In genomic region chrX:37867509-37868153, GRCh38 we compare ENCODE assay signal across 24 cellular contexts. TPM values are rescaled to one million over a fixed set of nuclear protein-coding genes. Genes with fewer than 3 reads are reported as not detected.
DNase-seq lines count a peak whose midpoint lies in the region; ATAC-seq and TF ChIP-seq lines count a peak whose summit lies in the region.
"Had no signal": no experiment of that assay in that cellular context is flagged by ENCODE, and none has a peak within 500 bp of the region (broad histone marks: within the 10 kb centered on the region; RNA-seq: fewer than 3 reads in every experiment).

No MANE protein-coding gene starts in this region.

- no peak overlapping the region for H3K9ac ChIP-seq in Karpas-422 (ENCODE audit: low read length)
- no peak overlapping the region for H3K9ac ChIP-seq in PC-3 (ENCODE audit: low read length)

- H3K4me1 ChIP-seq in Karpas-422 (ENCODE audit: low read length) (no peaks in the 10 kb centered on the region), PC-3 (ENCODE audit: insufficient read depth, low read length) (peaks cover 19% of the 10 kb centered on the region)

- H3K9me2 ChIP-seq in Karpas-422 (replicated peaks; ENCODE audit: insufficient read depth, low read length), result no peaks in the 10 kb centered on the region
- no peaks in the 10 kb centered on the region for H3K9me2 ChIP-seq in PC-3 (replicated peaks; ENCODE audit: low read length)

- H3K27ac ChIP-seq in Karpas-422 (ENCODE audit: low read length) (no peak overlapping the region), PC-3 (ENCODE audit: low read length) (no peak overlapping the region)

- H3K4me3 Mint-ChIP-seq in activated naive CD4-positive, alpha-beta T cell treated with anti-CD3 and anti-CD28 coated beads, Interleukin-2, amount 50 U/mL, for 24 hours, result no peak overlapping the region
- H3K4me3 Mint-ChIP-seq in T-cell, result peak overlapping the region in 2 of 3 donors; percentile 1 to 33
- peak overlapping the region; percentile 35 for H3K4me3 Mint-ChIP-seq in natural killer cell treated with Interleukin-12 subunit alpha and Interleukin-12 subunit beta and Interleukin-15 and Interleukin-18, amount 100 ng/mL, for 72 hours
- H3K4me3 Mint-ChIP-seq: activated T-helper 1 cell treated with anti-CD3 and anti-CD28 coated beads, Interleukin-12 subunit alpha, Interleukin-12 subunit beta, Interleukin-2, Interleukin-4 antibody, amounts not matched to agents 30 ng/mL and 10 ng/mL and 1 ng/mL, durations not matched to agents 14 hours and 24 hours and 36 hours; nephron progenitor cell had no signal

- no TSS peak for BruUV-seq in PC-3 (replicated peaks; lab: Mats Ljungman, UMichigan)

- H2AFZ ChIP-seq in Karpas-422 (ENCODE audit: low read length) (no peak overlapping the region), PC-3 (ENCODE audit: low read length) (no peak overlapping the region)

- H3K9me3 Mint-ChIP-seq in activated naive CD4-positive, alpha-beta T cell treated with anti-CD3 and anti-CD28 coated beads, Interleukin-2, amount 50 U/mL, for 24 hours, result peaks cover 8% of the 10 kb centered on the region
- H3K9me3 Mint-ChIP-seq in T-cell, result peaks cover 0 to 9% (median 0%) of the 10 kb centered on the region in 3 donors
- H3K9me3 Mint-ChIP-seq in natural killer cell treated with Interleukin-12 subunit alpha and Interleukin-12 subunit beta and Interleukin-15 and Interleukin-18, amount 100 ng/mL, for 72 hours, result peaks cover 3% of the 10 kb centered on the region

- H3K36me3 ChIP-seq in Karpas-422 (ENCODE audit: insufficient read depth, low read length), result no peaks in the 10 kb centered on the region
- H3K36me3 ChIP-seq in PC-3 (ENCODE audit: low read depth, low read length), result no peaks in the 10 kb centered on the region

- no peak for TF ChIP-seq CTCF in PC-3 (conservative IDR thresholded peaks at IDR 0.05; ENCODE audit: low read depth, low read length)

- POLR2A ChIA-PET in T-cell (lab: Charles Lee), result no interaction called here
- POLR2A ChIA-PET in PC-3 (lab: Charles Lee; ENCODE audit: unreplicated experiment), result no interaction called here

- H3F3A ChIP-seq in PC-3 (ENCODE audit: low read length, unreplicated experiment), result peaks cover 11% of the 10 kb centered on the region

- H3K27me3 ChIP-seq in Karpas-422 (ENCODE audit: low read length), result no peaks in the 10 kb centered on the region
- H3K27me3 ChIP-seq in PC-3 (ENCODE audit: low read length), result no peaks in the 10 kb centered on the region

- H3K4me2 ChIP-seq in Karpas-422 (ENCODE audit: low read depth, low read length, poor library complexity, severe bottlenecking) (peak overlapping the region; percentile 19), PC-3 (ENCODE audit: low read length) (no peak overlapping the region)

- peaks cover 14% of the 10 kb centered on the region for H3K4me1 Mint-ChIP-seq in activated naive CD4-positive, alpha-beta T cell treated with anti-CD3 and anti-CD28 coated beads, Interleukin-2, amount 50 U/mL, for 24 hours
- H3K4me1 Mint-ChIP-seq in T-cell, result peaks cover 11 to 14% (median 14%) of the 10 kb centered on the region in 3 donors
- peaks cover 10 to 11% of the 10 kb centered on the region in 2 donors for H3K4me1 Mint-ChIP-seq in natural killer cell treated with Interleukin-12 subunit alpha and Interleukin-12 subunit beta and Interleukin-15 and Interleukin-18, amount 100 ng/mL, for 72 hours (ENCODE audit: low read depth in 2 of 2)

- H3K36me3 Mint-ChIP-seq in activated naive CD4-positive, alpha-beta T cell treated with anti-CD3 and anti-CD28 coated beads, Interleukin-2, amount 50 U/mL, for 24 hours, result no peaks in the 10 kb centered on the region
- H3K36me3 Mint-ChIP-seq in T-cell, result no peaks in the 10 kb centered on the region
- peaks cover 10% of the 10 kb centered on the region for H3K36me3 Mint-ChIP-seq in natural killer cell treated with Interleukin-12 subunit alpha and Interleukin-12 subunit beta and Interleukin-15 and Interleukin-18, amount 100 ng/mL, for 72 hours

- H3K9me3 ChIP-seq in Karpas-422 (ENCODE audit: low read length), result no peaks in the 10 kb centered on the region
- H3K9me3 ChIP-seq in PC-3 (ENCODE audit: low read length), result no peaks in the 10 kb centered on the region

- H4K20me1 ChIP-seq in Karpas-422 (ENCODE audit: insufficient read depth, low read depth, low read length) (no peaks in the 10 kb centered on the region), PC-3 (ENCODE audit: low read length) (no peaks in the 10 kb centered on the region)

- H3K79me2 ChIP-seq in Karpas-422 (ENCODE audit: low read length), result no peaks in the 10 kb centered on the region
- no peaks in the 10 kb centered on the region for H3K79me2 ChIP-seq in PC-3 (ENCODE audit: low read length)

- no peak overlapping the region for H3K4me3 ChIP-seq in Karpas-422 (ENCODE audit: low read length)
- H3K4me3 ChIP-seq in PC-3 (ENCODE audit: low read length), result no peak overlapping the region

- no peak for DNase-seq in activated naive CD4-positive, alpha-beta T cell treated with anti-CD3 and anti-CD28 coated beads, Interleukin-2, amount 50 U/mL, for 16 hours
- DNase-seq in Karpas-422 (no peak), T-cell (no peak), RKO (ENCODE audit: low spot score) (no peak), PC-3 (no peak)
- DNase-seq in natural killer cell treated with Interleukin-12 subunit alpha and Interleukin-12 subunit beta and Interleukin-15 and Interleukin-18, amount 100 ng/mL, for 72 hours (ENCODE audit: low spot score), result no peak
- DNase-seq: C1 segment of cervical spinal cord; caudate nucleus; DMS79 treated with DMSO at 0.1 percent for 48 hours; GF-D8; glutamatergic neuron; NCI-H1436; NCI-H2081 treated with DMSO at 0.1 percent for 48 hours; NCI-H226; NCI-H526 treated with DMSO at 0.1 percent for 48 hours; nephron progenitor cell; stimulated activated CD4-positive, alpha-beta T cell treated with anti-CD3 and anti-CD28 coated beads, Interleukin-4, amount 100 ng/mL, for 24 hours; trophoblast cell had no signal

- intact Hi-C loops in PC-3 (cut with micrococcal nuclease), result no loop called here

- no peak for ATAC-seq in T-cell (replicated peaks in 1 of 4)
- ATAC-seq in natural killer cell treated with Interleukin-12 subunit alpha and Interleukin-12 subunit beta and Interleukin-15 and Interleukin-18, amount 100 ng/mL, for 72 hours, result no peak
- no peak for ATAC-seq in PC-3
- ATAC-seq: HCT116, HepG2, Right ventricle myocardium inferior, SK-N-SH treated with all-trans-retinoic acid at 6 μM for 48 hours had no signal

- peak overlapping the region; percentile 6 for H3K27ac Mint-ChIP-seq in activated naive CD4-positive, alpha-beta T cell treated with anti-CD3 and anti-CD28 coated beads, Interleukin-2, amount 50 U/mL, for 24 hours
- no peak overlapping the region for H3K27ac Mint-ChIP-seq in T-cell
- H3K27ac Mint-ChIP-seq in natural killer cell treated with Interleukin-12 subunit alpha and Interleukin-12 subunit beta and Interleukin-15 and Interleukin-18, amount 100 ng/mL, for 72 hours, result no peak overlapping the region
- H3K27ac Mint-ChIP-seq: activated T-helper 1 cell treated with anti-CD3 and anti-CD28 coated beads, Interleukin-12 subunit alpha, Interleukin-12 subunit beta, Interleukin-2, Interleukin-4 antibody, amounts not matched to agents 30 ng/mL and 10 ng/mL and 1 ng/mL, durations not matched to agents 14 hours and 24 hours and 36 hours had no signal

- CTCF ChIA-PET in T-cell (lab: Charles Lee), result no interaction called here
- CTCF ChIA-PET in PC-3 (lab: Charles Lee), result no interaction called here

- H3K27me3 Mint-ChIP-seq in activated naive CD4-positive, alpha-beta T cell treated with anti-CD3 and anti-CD28 coated beads, Interleukin-2, amount 50 U/mL, for 24 hours, result peaks cover 1% of the 10 kb centered on the region
- H3K27me3 Mint-ChIP-seq in T-cell, result peaks cover 0 to 36% of the 10 kb centered on the region in 2 donors
- H3K27me3 Mint-ChIP-seq in natural killer cell treated with Interleukin-12 subunit alpha and Interleukin-12 subunit beta and Interleukin-15 and Interleukin-18, amount 100 ng/mL, for 72 hours, result peaks cover 11 to 21% of the 10 kb centered on the region in 2 donors

RNA-seq across cellular contexts. Expression of gene DYNLT3, which starts 20.3 kb away (rescaled TPM):
- total RNA-seq in Karpas-422 (2014; rRNA removed; shearing (Covaris generic); ENCODE audit: low replicate concordance), result 22.5 and 33.5 TPM in 2 replicates
- total RNA-seq in T-cell (10 to 100 TPM; 22.5 to 33.9 (median 29.8) TPM), PC-3 (2014; rRNA removed) (29.6 and 44.0 TPM in 2 replicates)
- total RNA-seq in natural killer cell treated with Interleukin-12 subunit alpha and Interleukin-12 subunit beta and Interleukin-15 and Interleukin-18, amount 100 ng/mL, for 72 hours, result 10 to 100 TPM in 1 of 2 donors, 1 to 10 TPM in 1; 8.9 to 21.4 TPM
